In the genomic region with DNA sequence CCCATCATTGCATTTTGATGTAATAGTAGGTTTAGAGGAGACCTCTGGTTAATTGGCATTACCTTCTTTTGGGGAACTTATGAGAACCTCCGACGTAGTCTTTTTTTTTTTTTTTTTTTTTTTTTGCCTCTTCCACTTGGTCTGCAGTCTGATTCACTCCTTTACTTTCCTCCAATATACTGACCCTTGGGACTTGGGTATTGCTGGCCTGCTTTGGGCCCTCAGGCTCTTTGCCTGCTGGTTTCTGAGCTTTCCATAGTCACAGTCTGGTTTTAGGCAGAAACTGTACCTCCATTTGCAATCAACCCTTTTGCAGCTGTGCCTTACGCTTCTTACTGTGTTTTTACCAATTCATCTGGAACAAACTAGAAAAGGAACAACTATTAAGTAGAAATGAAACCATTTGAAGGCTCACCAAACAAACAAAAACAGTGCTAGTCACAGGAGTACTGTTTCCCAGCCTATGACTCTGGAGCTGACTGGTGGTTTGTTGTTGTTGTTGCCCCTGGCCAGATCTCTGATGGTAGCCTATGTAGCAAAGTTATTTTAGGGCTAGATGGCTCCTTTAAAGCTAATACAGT, we compare ENCODE assay signal across 20 cellular contexts.
A peak's percentile ranks its signal among the peaks of the same experiment; 100 is the strongest.
DNase-seq lines count a peak whose midpoint lies in the region; ATAC-seq and TF ChIP-seq lines count a peak whose summit lies in the region.
"Had no signal": no experiment of that assay in that cellular context is flagged by ENCODE, and none has a peak within 500 bp of the region (broad histone marks: within the 10 kb centered on the region; RNA-seq: fewer than 3 reads in every experiment).

No MANE protein-coding gene starts in this region.

- H3K27me3 ChIP-seq in BE2C (no peaks in the 10 kb centered on the region), H7 (ENCODE audit: control insufficient read depth, insufficient read depth, low read length) (no peaks in the 10 kb centered on the region)
- no peaks in the 10 kb centered on the region for H3K27me3 ChIP-seq in naive thymus-derived CD4-positive, alpha-beta T cell (ENCODE audit: control insufficient read depth in 2 of 2, insufficient read depth in 2 of 2, low read length in 2 of 2)
- H3K27me3 ChIP-seq: esophagus squamous epithelium, right lobe of liver, testis had no signal

- H3K4me3 ChIP-seq in BE2C (ENCODE audit: low read depth, low read length) (no peak overlapping the region), H7 (ENCODE audit: insufficient read depth, low read depth, low read length) (no peak overlapping the region)
- no peak overlapping the region for H3K4me3 ChIP-seq in naive thymus-derived CD4-positive, alpha-beta T cell (ENCODE audit: low read length)
- H3K4me3 ChIP-seq: esophagus squamous epithelium, right lobe of liver, testis had no signal

- no peaks in the 10 kb centered on the region for H3K27me3 Mint-ChIP-seq in naive thymus-derived CD4-positive, alpha-beta T cell
- H3K27me3 Mint-ChIP-seq in naive thymus-derived CD8-positive, alpha-beta T cell = no peaks in the 10 kb centered on the region
- H3K27me3 Mint-ChIP-seq in activated CD8-positive, alpha-beta T cell treated with anti-CD3 and anti-CD28 coated beads, Interleukin-2, amount 10 ng/mL, durations not matched to agents 7 days and 5 days (ENCODE audit: low read depth) = no peaks in the 10 kb centered on the region
- H3K27me3 Mint-ChIP-seq: activated CD4-positive, alpha-beta T cell treated with anti-CD3 and anti-CD28 coated beads, Interleukin-2, amount 10 ng/mL, durations not matched to agents 7 days and 5 days had no signal

- POLR2A ChIA-PET in naive thymus-derived CD4-positive, alpha-beta T cell (lab: Charles Lee) = no interaction called here
- POLR2A ChIA-PET in naive thymus-derived CD8-positive, alpha-beta T cell (lab: Charles Lee) = interaction anchor here (0.7 kb wide), 1 partner anchor 1542 kb away, joined by 11 read pairs; no protein-coding TSS in a partner anchor
- POLR2A ChIA-PET in activated CD8-positive, alpha-beta T cell treated with anti-CD3 and anti-CD28 coated beads, Interleukin-2, amount 10 ng/mL, durations not matched to agents 7 days and 5 days (lab: Charles Lee) = no interaction called here

- H3K9me3 ChIP-seq in BE2C = no peaks in the 10 kb centered on the region
- H3K9me3 ChIP-seq in naive thymus-derived CD4-positive, alpha-beta T cell (ENCODE audit: control insufficient read depth in 2 of 3, low read length in 3 of 3) = no peaks in the 10 kb centered on the region
- H3K9me3 ChIP-seq: esophagus squamous epithelium, right lobe of liver, testis had no signal

- H3K27ac ChIP-seq in cingulate gyrus (ENCODE audit: low read depth, low read length) = peak overlapping the region; percentile 11
- no peak overlapping the region for H3K27ac ChIP-seq in naive thymus-derived CD4-positive, alpha-beta T cell (ENCODE audit: low read depth, low read length)
- H3K27ac ChIP-seq: right lobe of liver, testis had no signal

- H3K4me3 Mint-ChIP-seq in naive thymus-derived CD4-positive, alpha-beta T cell = no peak overlapping the region
- H3K4me3 Mint-ChIP-seq in naive thymus-derived CD8-positive, alpha-beta T cell = no peak overlapping the region
- H3K4me3 Mint-ChIP-seq in activated CD8-positive, alpha-beta T cell treated with anti-CD3 and anti-CD28 coated beads, Interleukin-2, amount 10 ng/mL, durations not matched to agents 7 days and 5 days = no peak overlapping the region
- H3K4me3 Mint-ChIP-seq: activated CD4-positive, alpha-beta T cell treated with anti-CD3 and anti-CD28 coated beads, Interleukin-2, amount 10 ng/mL, durations not matched to agents 7 days and 5 days had no signal

- peak; percentile 13 for DNase-seq in BE2C
- DNase-seq in naive thymus-derived CD4-positive, alpha-beta T cell = no peak
- no peak for DNase-seq in naive thymus-derived CD8-positive, alpha-beta T cell
- no peak for DNase-seq in NCI-H187 treated with DMSO at 0.1 percent for 48 hours (lab: John Stamatoyannopoulos, UW)
- no peak for DNase-seq in H7
- no peak for DNase-seq in activated CD8-positive, alpha-beta T cell treated with anti-CD3 and anti-CD28 coated beads, Interleukin-2, amount 10 ng/mL, durations not matched to agents 7 days and 5 days
- DNase-seq: activated CD4-positive, alpha-beta T cell treated with anti-CD3 and anti-CD28 coated beads, Interleukin-2, amount 10 ng/mL, durations not matched to agents 7 days and 5 days; activated CD8-positive, alpha-beta memory T cell treated with anti-CD3 and anti-CD28 coated beads, Interleukin-2, amount 50 U/mL, for 48 hours; activated gamma-delta T cell treated with Interleukin-2 at 50 U/mL for 16 hours; anterior cingulate cortex; C1 segment of cervical spinal cord; effector CD8-positive, alpha-beta T cell; esophagus squamous epithelium; NCI-H1436 treated with DMSO at 0.1 percent for 48 hours; NCI-H526 treated with DMSO at 0.1 percent for 48 hours; occipital lobe; right lobe of liver; testis had no signal

- H3K36me3 ChIP-seq in BE2C (peaks cover 20% of the 10 kb centered on the region), H7 (replicated peaks; ENCODE audit: control insufficient read depth, insufficient read depth, low read length) (peaks cover 1% of the 10 kb centered on the region; the same call in 1 of the 2 replicates)
- peaks cover 0 to 47% (median 3%) of the 10 kb centered on the region in 3 experiments for H3K36me3 ChIP-seq in naive thymus-derived CD4-positive, alpha-beta T cell (ENCODE audit: control insufficient read depth in 2 of 3, insufficient read depth in 3 of 3, low read length in 3 of 3)

- H3K27ac Mint-ChIP-seq in naive thymus-derived CD4-positive, alpha-beta T cell = peak overlapping the region in 6 of 9 donors; percentile 10 to 71 (median 48)
- peak overlapping the region in 5 of 10 donors; percentile 28 to 85 (median 70) for H3K27ac Mint-ChIP-seq in naive thymus-derived CD8-positive, alpha-beta T cell
- H3K27ac Mint-ChIP-seq in activated CD8-positive, alpha-beta T cell treated with anti-CD3 and anti-CD28 coated beads, Interleukin-2, amount 10 ng/mL, durations not matched to agents 7 days and 5 days = no peak overlapping the region
- H3K27ac Mint-ChIP-seq: activated CD4-positive, alpha-beta T cell treated with anti-CD3 and anti-CD28 coated beads, Interleukin-2, amount 10 ng/mL, durations not matched to agents 7 days and 5 days had no signal

- H3K4me1 Mint-ChIP-seq in naive thymus-derived CD4-positive, alpha-beta T cell = peaks cover 6 to 23% (median 19%) of the 10 kb centered on the region in 7 donors
- H3K4me1 Mint-ChIP-seq in naive thymus-derived CD8-positive, alpha-beta T cell = peaks cover 9 to 27% (median 20%) of the 10 kb centered on the region in 4 donors
- H3K4me1 Mint-ChIP-seq in activated CD8-positive, alpha-beta T cell treated with anti-CD3 and anti-CD28 coated beads, Interleukin-2, amount 10 ng/mL, durations not matched to agents 7 days and 5 days (ENCODE audit: low read depth) = peaks cover 6% of the 10 kb centered on the region

- intact Hi-C loops in naive thymus-derived CD4-positive, alpha-beta T cell (cut with micrococcal nuclease) = loop anchor here in 1 of 2 donors (2.0 to 5.0 kb wide), 2 partner anchors 17 to 118 kb away; no protein-coding TSS in a partner anchor

- no peaks in the 10 kb centered on the region for H3K9me3 Mint-ChIP-seq in naive thymus-derived CD4-positive, alpha-beta T cell
- H3K9me3 Mint-ChIP-seq in naive thymus-derived CD8-positive, alpha-beta T cell = no peaks in the 10 kb centered on the region
- no peaks in the 10 kb centered on the region for H3K9me3 Mint-ChIP-seq in activated CD8-positive, alpha-beta T cell treated with anti-CD3 and anti-CD28 coated beads, Interleukin-2, amount 10 ng/mL, durations not matched to agents 7 days and 5 days (ENCODE audit: insufficient read depth)
- H3K9me3 Mint-ChIP-seq: activated CD4-positive, alpha-beta T cell treated with anti-CD3 and anti-CD28 coated beads, Interleukin-2, amount 10 ng/mL, durations not matched to agents 7 days and 5 days had no signal

- no peaks in the 10 kb centered on the region for H3K4me1 ChIP-seq in BE2C
- H3K4me1 ChIP-seq in naive thymus-derived CD4-positive, alpha-beta T cell (ENCODE audit: control insufficient read depth in 2 of 2, insufficient read depth in 2 of 2, low read length in 2 of 2) = peaks cover 6 to 7% of the 10 kb centered on the region in 2 donors

- peaks cover 5 to 48% (median 24%) of the 10 kb centered on the region in 5 donors for H3K36me3 Mint-ChIP-seq in naive thymus-derived CD4-positive, alpha-beta T cell
- H3K36me3 Mint-ChIP-seq in naive thymus-derived CD8-positive, alpha-beta T cell = peaks cover 8 to 80% (median 11%) of the 10 kb centered on the region in 3 donors
- H3K36me3 Mint-ChIP-seq in activated CD8-positive, alpha-beta T cell treated with anti-CD3 and anti-CD28 coated beads, Interleukin-2, amount 10 ng/mL, durations not matched to agents 7 days and 5 days (ENCODE audit: low read depth) = peaks cover 16% of the 10 kb centered on the region

- TF ChIP-seq CTCF in BE2C (IDR thresholded peaks at IDR 0.05; ENCODE audit: low read depth, low read length) = no peak

- ATAC-seq in HG02623 (IDR thresholded peaks at IDR 0.05; ENCODE audit: unreplicated experiment) = peak; percentile 40
- ATAC-seq in naive thymus-derived CD4-positive, alpha-beta T cell = no peak
- ATAC-seq in naive thymus-derived CD8-positive, alpha-beta T cell = no peak
- ATAC-seq in activated CD8-positive, alpha-beta T cell treated with anti-CD3 and anti-CD28 coated beads, Interleukin-2, amount 10 ng/mL, durations not matched to agents 7 days and 5 days = no peak
- ATAC-seq: right lobe of liver had no signal

- CTCF ChIA-PET in naive thymus-derived CD4-positive, alpha-beta T cell (lab: Charles Lee) = no interaction called here
- CTCF ChIA-PET in activated CD8-positive, alpha-beta T cell treated with anti-CD3 and anti-CD28 coated beads, Interleukin-2, amount 10 ng/mL, durations not matched to agents 7 days and 5 days (lab: Charles Lee) = no interaction called here
